ENCODE assay signal across 1 cellular context in genomic region chr12:68271346-68271745, GRCh38.
TF ChIP-seq lines count a peak whose summit lies in the region.

No MANE protein-coding gene starts in this region.

TF ChIP-seq in IMR-90, 13 proteins besides CTCF, POLR2A, EP300 and RAD21 (continued from another document):
- TF ChIP-seq SMC3 (IDR thresholded peaks at IDR 0.05; ENCODE audit: low read depth, low read length), result no peak
- TF ChIP-seq MAZ (IDR thresholded peaks at IDR 0.05; ENCODE audit: borderline replicate concordance, low read depth, low read length), result no peak
- TF ChIP-seq MXI1 (IDR thresholded peaks at IDR 0.05; ENCODE audit: borderline replicate concordance, low read depth, low read length), result no peak
- peak; percentile 72 for TF ChIP-seq CEBPB (IDR thresholded peaks at IDR 0.05; ENCODE audit: low read depth, low read length)
- TF ChIP-seq ELK1 (IDR thresholded peaks at IDR 0.05; ENCODE audit: borderline replicate concordance, low read depth, low read length), result no peak
